20 cellular contexts compared by ENCODE assay signal in the genomic region with DNA sequence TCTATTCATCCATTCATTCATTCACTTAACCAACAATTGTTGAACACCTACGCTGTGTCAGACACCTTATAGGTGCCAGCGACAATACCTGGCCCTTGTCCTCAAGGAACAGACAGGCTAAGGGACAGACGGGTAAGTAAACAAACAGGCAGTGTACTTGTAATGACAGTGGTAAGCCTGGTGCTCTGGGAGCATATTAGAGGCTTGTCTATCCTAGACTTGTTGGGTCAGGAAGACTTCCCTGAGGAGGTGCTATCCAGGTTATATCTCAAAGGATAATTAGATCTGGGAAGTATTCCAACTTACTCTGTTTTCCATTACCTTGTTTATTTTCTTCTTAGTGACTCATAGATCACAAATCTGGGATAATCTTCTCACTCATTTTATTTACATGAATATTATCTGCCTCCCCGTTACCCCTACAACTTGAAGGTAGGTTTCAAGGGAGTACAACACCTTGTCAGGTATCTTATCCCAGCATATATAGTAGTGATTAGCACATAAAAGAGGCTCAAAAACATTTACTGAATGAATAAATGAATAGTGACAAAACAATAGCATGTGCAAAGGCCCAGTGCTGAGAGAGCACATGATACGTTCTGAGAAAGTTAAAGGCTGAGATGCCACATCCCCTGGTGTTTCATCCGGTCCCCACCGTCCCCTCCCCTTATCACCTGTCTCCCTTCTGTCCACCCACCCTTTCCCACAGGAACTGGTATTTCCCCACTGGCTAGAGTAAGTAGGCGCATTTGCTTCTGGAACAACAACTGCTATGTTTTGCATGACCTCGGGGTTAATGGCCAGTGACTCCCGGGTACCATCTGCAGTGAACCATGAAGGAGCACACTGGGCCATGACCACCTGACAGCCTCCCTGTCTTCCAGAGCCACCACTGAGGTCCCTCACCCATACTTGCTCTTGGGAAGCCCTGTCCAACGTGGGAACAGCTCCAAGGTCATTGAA.
DNase-seq lines count a peak whose midpoint lies in the region; ATAC-seq lines count a peak whose summit lies in the region.
"Had no signal": no experiment of that assay in that cellular context is flagged by ENCODE, and none has a peak within 500 bp of the region (broad histone marks: within the 10 kb centered on the region; RNA-seq: fewer than 3 reads in every experiment).

No MANE protein-coding gene starts in this region.

- ATAC-seq in GM21423 (IDR thresholded peaks at IDR 0.05; ENCODE audit: unreplicated experiment): no peak
- ATAC-seq: activated CD8-positive, alpha-beta T cell treated with anti-CD3 and anti-CD28 coated beads for 36 hours; K562; left lung; right lobe of liver had no signal

- DNase-seq in DMS 273 (lab: John Stamatoyannopoulos, UW; ENCODE audit: unreplicated experiment): peak; percentile 11
- no peak for DNase-seq in DMS 273 treated with DMSO at 0.1 percent for 48 hours (lab: John Stamatoyannopoulos, UW)
- peak; percentile 58 for DNase-seq in M059J (ENCODE audit: low read depth)
- DNase-seq in amniotic epithelial cell (ENCODE audit: low read depth): peak; percentile 17
- DNase-seq in myocyte (ENCODE audit: low read depth): peak; percentile 14
- no peak for DNase-seq in Kasumi-1 (lab: John Stamatoyannopoulos, UW)
- no peak for DNase-seq in activated T-cell treated with anti-CD3 and anti-CD28 coated beads, Interleukin-2, amount 50 U/mL, for 1 hour
- DNase-seq: activated CD4-positive, CD25-positive, alpha-beta regulatory T cell treated with anti-CD3 and anti-CD28 coated beads, Interleukin-2, amount 50 U/mL, for 72 hours; activated CD8-positive, alpha-beta T cell treated with anti-CD3 and anti-CD28 coated beads for 36 hours; activated gamma-delta T cell; activated T-cell treated with anti-CD3 and anti-CD28 coated beads for 4 hours; glutamatergic neuron; H9; left lung; NCI-H510A treated with DMSO at 0.1 percent for 48 hours; posterior cingulate gyrus; right lobe of liver; stimulated activated CD8-positive, alpha-beta memory T cell treated with anti-CD3 and anti-CD28 coated beads, Interleukin-4, amount 100 ng/mL, for 48 hours had no signal

Comparison
In these comparisons a context has a peak if more than half of its experiments do, and no peak if none do; other contexts are left out.
1. DNase-seq: peak in DMS 273 (single experiment), M059J (single experiment), amniotic epithelial cell (single experiment) and myocyte (single experiment); none in DMS 273 treated with DMSO at 0.1 percent for 48 hours (single experiment), Kasumi-1 (0 of 2) and activated T-cell treated with anti-CD3 and anti-CD28 coated beads, Interleukin-2, amount 50 U/mL, for 1 hour (single experiment).